ENCODE assay signal across 29 cellular contexts in the genomic region with DNA sequence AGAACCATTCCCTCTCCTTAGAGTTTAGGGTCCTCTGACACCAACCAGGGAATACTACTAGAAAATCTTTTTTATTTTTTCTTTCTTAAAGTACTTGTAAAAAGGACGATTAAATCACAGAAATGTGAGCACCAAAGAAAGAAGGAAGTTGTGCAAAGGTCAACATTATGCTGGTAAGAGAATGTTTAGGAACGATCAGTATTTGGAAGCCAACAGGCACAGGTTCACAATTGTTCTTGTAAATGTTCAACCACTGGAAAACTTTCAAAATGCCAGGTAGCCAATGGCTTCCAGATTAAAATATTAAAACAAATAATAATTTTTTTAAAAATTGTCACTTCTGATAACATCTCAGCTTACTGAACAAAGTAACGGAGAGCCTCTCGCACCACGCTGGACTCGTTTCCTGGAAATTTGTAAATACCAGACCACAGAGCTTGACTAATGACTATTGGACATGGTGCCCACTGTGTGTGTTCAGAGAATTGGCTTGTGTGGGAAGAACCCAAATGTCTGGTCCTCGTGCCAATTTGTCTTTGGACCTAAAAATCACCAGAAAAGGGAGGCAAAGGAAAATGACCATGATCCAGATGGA.
"Had no signal": no experiment of that assay in that cellular context is flagged by ENCODE, and none has a peak within 500 bp of the region (broad histone marks: within the 10 kb centered on the region; RNA-seq: fewer than 3 reads in every experiment).

No MANE protein-coding gene starts in this region.

- H3K27ac ChIP-seq: cardiac muscle cell, SJCRH30, SK-N-MC had no signal

- H3K27me3 ChIP-seq: SJCRH30 had no signal

- DNase-seq: activated CD4-positive, alpha-beta memory T cell treated with anti-CD3 and anti-CD28 coated beads for 36 hours; activated CD4-positive, alpha-beta T cell treated with anti-CD3 and anti-CD28 coated beads for 36 hours; activated CD4-positive, alpha-beta T cell treated with anti-CD3 and anti-CD28 coated beads, Interleukin-2, amount 50 U/mL, for 1 hour; activated CD8-positive, alpha-beta memory T cell treated with anti-CD3 and anti-CD28 coated beads, Interleukin-2, amount 50 U/mL, for 4 hours; activated effector memory CD4-positive, alpha-beta T cell treated with Interleukin-2 at 50 U/mL for 16 hours; activated naive CD4-positive, alpha-beta T cell treated with anti-CD3 and anti-CD28 coated beads, Interleukin-2, amount 10 ng/mL, durations not matched to agents 7 days and 5 days; activated naive CD8-positive, alpha-beta T cell treated with anti-CD3 and anti-CD28 coated beads for 36 hours; activated T-cell treated with anti-CD3 and anti-CD28 coated beads for 4 hours; activated T-cell treated with anti-CD3 and anti-CD28 coated beads, Interleukin-2, amount 50 U/mL, for 4 hours; amniotic stem cell; aorta; KG1; MM.1S; MV-4-11; NCI-H1092; NCI-H146; NCI-H187; NCI-H2029 treated with DMSO at 0.1 percent for 48 hours; NCI-H2107; NCI-H226; NCI-H524 treated with DMSO at 0.1 percent for 48 hours; SHP77; SJCRH30; T1000 had no signal

- H3K36me3 ChIP-seq: cardiac muscle cell had no signal

- H3K4me3 ChIP-seq: cardiac muscle cell, SJCRH30, SK-N-MC had no signal

- H3K9me3 ChIP-seq: SJCRH30 had no signal

- ATAC-seq: activated CD4-positive, alpha-beta T cell treated with anti-CD3 and anti-CD28 coated beads for 36 hours; activated CD4-positive, CD25-positive, alpha-beta regulatory T cell treated with anti-CD3 and anti-CD28 coated beads, Interleukin-2, amount 50 U/mL, for 24 hours; activated T-cell treated with anti-CD3 and anti-CD28 coated beads, Interleukin-2, amount 50 U/mL, for 4 hours; Panc1; WTC11 had no signal
